ENCODE assay signal across 8 cellular contexts in the genomic region with DNA sequence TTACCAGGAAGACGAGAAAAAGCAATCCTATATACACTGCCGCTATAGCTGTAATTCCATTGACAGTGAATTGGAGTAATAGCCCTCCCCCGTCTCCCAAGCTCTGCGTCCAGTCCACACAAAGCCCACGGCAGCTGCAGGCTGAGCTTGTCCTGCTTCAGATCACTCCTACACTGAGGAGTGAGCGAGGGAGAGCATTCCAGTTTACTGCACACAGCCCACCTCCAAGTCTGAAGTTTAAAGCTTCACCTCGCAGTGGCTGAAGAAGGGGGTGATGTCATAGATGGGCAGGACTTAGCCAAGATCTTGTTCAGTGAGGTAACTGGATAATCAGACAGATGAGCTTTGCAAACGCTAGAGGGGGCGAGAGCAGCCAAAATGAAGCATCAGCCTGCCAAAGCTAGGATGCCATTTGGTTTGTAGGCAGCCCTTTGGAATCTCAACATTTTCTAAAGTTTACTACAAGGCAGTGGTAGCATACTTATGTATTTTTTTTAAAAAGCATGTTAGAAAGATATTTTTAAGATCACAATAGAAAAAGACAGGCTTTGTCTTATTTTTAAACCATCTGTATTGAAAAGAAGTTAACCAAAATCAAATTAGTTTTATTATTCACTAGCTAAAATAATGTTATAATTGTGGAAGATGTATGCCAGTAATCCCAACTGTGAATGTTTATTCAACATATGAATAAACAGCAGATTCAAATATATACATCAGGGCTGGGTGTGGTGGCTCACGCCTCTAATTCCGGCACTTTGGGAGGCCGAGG. TPM values are rescaled to one million over a fixed set of nuclear protein-coding genes. Genes with fewer than 3 reads are reported as not detected.
DNase-seq lines count a peak whose midpoint lies in the region; ATAC-seq and TF ChIP-seq lines count a peak whose summit lies in the region.

A gene (minus strand): TSS at position 213 of the 772 bp plus-strand sequence. CDS start 10,106 bp downstream, outside the sequence.

- H3K9me3 ChIP-seq in skeletal muscle tissue (ENCODE audit: control insufficient read depth in 3 of 3, low read length in 3 of 3) = no peaks in the 10 kb centered on the region

- peak within 1 kb of the TSS; percentile 63 to 80 (median 69) for H3K9ac ChIP-seq in skeletal muscle tissue (ENCODE audit: low read depth in 1 of 3, low read length in 3 of 3)

- DNase-seq in GM06990 (ENCODE audit: extremely low read depth, insufficient read length) = peak; percentile 52
- peak; percentile 73 for DNase-seq in HuH-7 (ENCODE audit: low spot score)
- DNase-seq in NOMO-1 treated with dmso at 0.1 percent for 144 hours (lab: John Stamatoyannopoulos, UW; ENCODE audit: unreplicated experiment) = peak; percentile 88
- DNase-seq in caudate nucleus (lab: John Stamatoyannopoulos, UW) = peak; percentile 18 to 98 (median 70)
- peak; percentile 80 for DNase-seq in iPS-NIHi7 (ENCODE audit: extremely low spot score)
- DNase-seq in effector CD4-positive, alpha-beta T cell = no peak

- H3K36me3 ChIP-seq in GM06990 (ENCODE audit: control insufficient read depth, insufficient read depth, low read length) = no peaks in the 10 kb centered on the region
- H3K36me3 ChIP-seq in skeletal muscle tissue (ENCODE audit: control insufficient read depth in 3 of 3, insufficient read depth in 3 of 3, low read length in 3 of 3) = no peaks in the 10 kb centered on the region

- H3K27me3 ChIP-seq in GM06990 (replicated peaks; ENCODE audit: control insufficient read depth, insufficient read depth, low read length) (no peaks in the 10 kb centered on the region), skeletal muscle tissue (ENCODE audit: control insufficient read depth in 3 of 3, insufficient read depth in 3 of 3, low read length in 3 of 3) (no peaks in the 10 kb centered on the region)

- peaks cover 4 to 12% (median 10%) of the 10 kb centered on the region in 3 donors for H3K4me1 ChIP-seq in skeletal muscle tissue (ENCODE audit: control insufficient read depth in 3 of 3, insufficient read depth in 3 of 3, low read length in 3 of 3)

- ATAC-seq in GM21737 (IDR thresholded peaks at IDR 0.05; ENCODE audit: unreplicated experiment) = peak; percentile 95

- H3K27ac ChIP-seq in caudate nucleus (ENCODE audit: low read depth, low read length) (peak within 1 kb of the TSS; percentile 52), skeletal muscle tissue (ENCODE audit: low read depth, low read length) (peak within 1 kb of the TSS; percentile 59)

- H3K4me3 ChIP-seq in GM06990 (replicated peaks; ENCODE audit: low read depth, low read length) (peak within 1 kb of the TSS; percentile 61), skeletal muscle tissue (ENCODE audit: low read length in 3 of 3) (peak within 1 kb of the TSS; percentile 68 to 78 (median 70))

- TF ChIP-seq CTCF in GM06990 (IDR thresholded peaks at IDR 0.05; ENCODE audit: insufficient read depth, low read length, poor library complexity, severe bottlenecking) = peak; percentile 72

RNA-seq across cellular contexts. Expression of the gene that starts here (rescaled TPM):
- 9.4 TPM for total RNA-seq in skeletal muscle tissue
